ENCODE assay signal across 8 cellular contexts in genomic region chr7:151233111-151233701, GRCh38. TPM values are rescaled to one million over a fixed set of nuclear protein-coding genes. Genes with fewer than 3 reads are reported as not detected.
DNase-seq lines count a peak whose midpoint lies in the region; ATAC-seq and TF ChIP-seq lines count a peak whose summit lies in the region.

No MANE protein-coding gene starts in this region.

- peak overlapping the region; percentile 99 for H3K27ac Mint-ChIP-seq in activated naive CD4-positive, alpha-beta T cell treated with anti-CD3 and anti-CD28 coated beads for 36 hours

- TF ChIP-seq POLR2A in heart left ventricle (IDR thresholded peaks at IDR 0.05), result no peak

- H3K9me3 ChIP-seq in RWPE2 (ENCODE audit: severe bottlenecking) (no peaks in the 10 kb centered on the region), heart left ventricle (no peaks in the 10 kb centered on the region)

- peaks cover 17% of the 10 kb centered on the region for H3K36me3 Mint-ChIP-seq in activated naive CD4-positive, alpha-beta T cell treated with anti-CD3 and anti-CD28 coated beads for 36 hours (ENCODE audit: low read depth)

- intact Hi-C loops in activated naive CD4-positive, alpha-beta T cell treated with anti-CD3 and anti-CD28 coated beads for 36 hours (cut with micrococcal nuclease), result loop anchor here (1.0 kb wide), 2 partner anchors 10 to 117 kb away; no protein-coding TSS in a partner anchor
- intact Hi-C loops in heart left ventricle (cut with DNase I), result loop anchor here in 2 of 10 donors (2.0 to 5.0 kb wide), 2 partner anchors 46 to 61 kb away; partner anchors contain the start of gene ASB10 (in 1 of the 2)

- DNase-seq in RWPE2 (ENCODE audit: low spot score) (no peak), heart left ventricle (peak in 2 of 5 donors; percentile 43 to 69), NCI-H524 treated with DMSO at 0.1 percent for 48 hours (lab: John Stamatoyannopoulos, UW) (no peak)
- DNase-seq in activated naive CD4-positive, alpha-beta T cell treated with anti-CD3 and anti-CD28 coated beads for 36 hours, result peak; percentile 83

- H3K27ac ChIP-seq in RWPE2 (ENCODE audit: poor library complexity, severe bottlenecking) (peak overlapping the region; percentile 61), heart left ventricle (peak overlapping the region; percentile 59 to 90 (median 86)), rectal smooth muscle tissue (ENCODE audit: low read depth, low read length) (peak overlapping the region; percentile 38)

- H3K4me1 ChIP-seq in RWPE2 (ENCODE audit: insufficient read depth, poor library complexity, severe bottlenecking) (no peaks in the 10 kb centered on the region), heart left ventricle (peaks cover 0 to 38% (median 21%) of the 10 kb centered on the region in 12 donors), rectal smooth muscle tissue (ENCODE audit: control insufficient read depth, insufficient read depth, low read length) (peaks cover 10% of the 10 kb centered on the region)

- H3K27me3 ChIP-seq in RWPE2 (ENCODE audit: insufficient read depth, poor library complexity, severe bottlenecking), result no peaks in the 10 kb centered on the region
- H3K27me3 ChIP-seq in heart left ventricle, result no peaks in the 10 kb centered on the region
- H3K27me3 ChIP-seq in rectal smooth muscle tissue (ENCODE audit: control insufficient read depth, insufficient read depth, low read length), result no peaks in the 10 kb centered on the region

- peaks cover 30% of the 10 kb centered on the region for H3K4me1 Mint-ChIP-seq in activated naive CD4-positive, alpha-beta T cell treated with anti-CD3 and anti-CD28 coated beads for 36 hours (ENCODE audit: low read depth)

- peak overlapping the region; percentile 100 for H3K4me3 Mint-ChIP-seq in activated naive CD4-positive, alpha-beta T cell treated with anti-CD3 and anti-CD28 coated beads for 36 hours

- H3K4me3 ChIP-seq in RWPE2 (ENCODE audit: severe bottlenecking) (peak overlapping the region; percentile 88), heart left ventricle (peak overlapping the region; percentile 85 to 98 (median 96)), rectal smooth muscle tissue (ENCODE audit: low read length) (peak overlapping the region; percentile 79)

- ATAC-seq in GM18517 (IDR thresholded peaks at IDR 0.05; ENCODE audit: unreplicated experiment) (peak; percentile 44), HG03159 (IDR thresholded peaks at IDR 0.05; ENCODE audit: unreplicated experiment) (peak; percentile 29), RWPE2 (ENCODE audit: low read depth) (peak; percentile 81), heart left ventricle (peak; percentile 28 to 70 (median 54)), HG03095 (IDR thresholded peaks at IDR 0.05; ENCODE audit: unreplicated experiment) (no peak)

- CTCF ChIA-PET in activated naive CD4-positive, alpha-beta T cell treated with anti-CD3 and anti-CD28 coated beads for 36 hours (lab: Charles Lee), result interaction anchor here (5.7 kb wide), 1 partner anchor 11 kb away, joined by 45 read pairs; no protein-coding TSS in a partner anchor

- H3K36me3 ChIP-seq in RWPE2 (ENCODE audit: low read depth), result peaks cover 37% of the 10 kb centered on the region
- H3K36me3 ChIP-seq in heart left ventricle, result peaks cover 0 to 42% (median 32%) of the 10 kb centered on the region in 9 donors
- peaks cover 20% of the 10 kb centered on the region for H3K36me3 ChIP-seq in rectal smooth muscle tissue (ENCODE audit: control insufficient read depth, insufficient read depth, low read length)

- WGBS in heart left ventricle, 4 donors, result 7 to 28% (median 16%) methylated on average over 10 to 21 of the region's 21 CpGs

- H3K9ac ChIP-seq in rectal smooth muscle tissue (ENCODE audit: low read length), result peak overlapping the region; percentile 57

- no peak for TF ChIP-seq CTCF in RWPE2 (IDR thresholded peaks at IDR 0.05; ENCODE audit: poor library complexity, severe bottlenecking)
- no peak for TF ChIP-seq CTCF in heart left ventricle (IDR thresholded peaks at IDR 0.05)

- H3K27me3 Mint-ChIP-seq in activated naive CD4-positive, alpha-beta T cell treated with anti-CD3 and anti-CD28 coated beads for 36 hours (ENCODE audit: low read depth), result no peaks in the 10 kb centered on the region

- H3K9me3 Mint-ChIP-seq in activated naive CD4-positive, alpha-beta T cell treated with anti-CD3 and anti-CD28 coated beads for 36 hours, result no peaks in the 10 kb centered on the region

RNA-seq across cellular contexts. Expression of gene CHPF2, which starts 0.9 kb away (rescaled TPM):
- 10 to 100 TPM; 21.0 TPM for total RNA-seq in activated naive CD4-positive, alpha-beta T cell treated with anti-CD3 and anti-CD28 coated beads for 36 hours
- 10 to 100 TPM; 16.6 to 31.9 (median 18.3) TPM for total RNA-seq in heart left ventricle
- polyA plus RNA-seq in heart left ventricle, result 10 to 100 TPM; 11.4 to 26.4 TPM

RNA-seq across cellular contexts. Expression of gene ABCF2, which starts 6.2 kb away (rescaled TPM):
- 10 to 100 TPM; 33.9 to 35.5 TPM for total RNA-seq in activated naive CD4-positive, alpha-beta T cell treated with anti-CD3 and anti-CD28 coated beads for 36 hours
- total RNA-seq in heart left ventricle, result 10 to 100 TPM; 23.7 to 48.8 (median 33.0) TPM
- 10 to 100 TPM; 15.9 to 58.4 TPM for polyA plus RNA-seq in heart left ventricle

RNA-seq across cellular contexts. Expression of gene SMARCD3, which starts 15.3 kb away (rescaled TPM):
- total RNA-seq in activated naive CD4-positive, alpha-beta T cell treated with anti-CD3 and anti-CD28 coated beads for 36 hours, result 1 to 10 TPM; 4.5 to 5.8 TPM
- 100 to 1,000 TPM in 2 of 9 donors, 10 to 100 TPM in 7; 59.7 to 108 (median 92.2) TPM for total RNA-seq in heart left ventricle
- 100 to 1,000 TPM in 1 of 2 donors, 10 to 100 TPM in 1; 61.1 to 100 TPM for polyA plus RNA-seq in heart left ventricle

RNA-seq across cellular contexts. Expression of gene H2BK1, which starts 22.9 kb away (rescaled TPM):
- total RNA-seq in activated naive CD4-positive, alpha-beta T cell treated with anti-CD3 and anti-CD28 coated beads for 36 hours, result not detected
- total RNA-seq in heart left ventricle, result not detected
- polyA plus RNA-seq in heart left ventricle, result not detected

RNA-seq across cellular contexts. Expression of gene ASB10, which starts 46.2 kb away (rescaled TPM):
- total RNA-seq in activated naive CD4-positive, alpha-beta T cell treated with anti-CD3 and anti-CD28 coated beads for 36 hours, result not detected
- total RNA-seq in heart left ventricle, result 10 to 100 TPM; 13.1 to 36.4 (median 25.5) TPM
- polyA plus RNA-seq in heart left ventricle, result 10 to 100 TPM in 1 of 2 donors, 1 to 10 TPM in 1; 6.9 to 37.1 TPM

Comparison
In these comparisons a context has a peak if more than half of its experiments do, and no peak if none do; other contexts are left out.
1. RNA of gene SMARCD3, which starts 15.3 kb away (total RNA-seq): 59.7 to 108 TPM in heart left ventricle; 4.5 to 5.8 TPM in activated naive CD4-positive, alpha-beta T cell treated with anti-CD3 and anti-CD28 coated beads for 36 hours; every median in the first group is over 4 times any median in the second.
2. Peak in every context shown above with its lines, with median percentiles within 50 percentile points of each other: H3K27ac ChIP-seq and H3K4me3 ChIP-seq.